In the genomic region with DNA sequence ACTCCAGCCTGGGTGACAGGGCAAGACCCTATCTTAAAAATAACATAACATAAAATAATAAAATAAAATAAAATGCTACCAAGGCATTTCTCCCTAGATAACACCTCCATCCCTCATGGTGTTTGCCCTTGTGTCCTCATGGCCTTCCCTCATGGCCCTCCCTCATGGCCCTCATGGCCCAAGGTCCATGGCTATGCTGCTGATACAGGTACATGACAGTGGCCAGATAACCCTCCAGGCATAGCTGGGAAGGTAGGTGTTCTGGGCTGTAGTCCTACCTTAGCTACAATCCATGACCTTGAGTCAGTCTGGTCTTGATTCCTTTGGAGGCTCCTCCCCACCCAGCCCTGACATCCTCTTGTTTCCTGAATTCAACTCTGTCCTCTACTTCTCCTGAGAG, we compare ENCODE assay signal across 9 cellular contexts.
"Had no signal": no experiment of that assay in that cellular context is flagged by ENCODE, and none has a peak within 500 bp of the region (broad histone marks: within the 10 kb centered on the region; RNA-seq: fewer than 3 reads in every experiment).

No MANE protein-coding gene starts in this region.

- H3K9me3 Mint-ChIP-seq: GM23338 had no signal

- DNase-seq: H9, HCEC 1CT, IMR-90, KG1 had no signal

- H3K4me3 Mint-ChIP-seq: GM23338, H9 had no signal

- FAIRE-seq: H1, H54, HTR-8/SVneo, K562 had no signal

- ATAC-seq: GM23338, K562 had no signal

- H3K4me3 ChIP-seq: GM23338, K562 had no signal

- H3K4me2 ChIP-seq: GM23338 had no signal

- H3K27ac Mint-ChIP-seq: GM23338, H9 had no signal

- H2AFZ ChIP-seq: GM23338 had no signal
